8 cellular contexts compared by ENCODE assay signal in the genomic region with DNA sequence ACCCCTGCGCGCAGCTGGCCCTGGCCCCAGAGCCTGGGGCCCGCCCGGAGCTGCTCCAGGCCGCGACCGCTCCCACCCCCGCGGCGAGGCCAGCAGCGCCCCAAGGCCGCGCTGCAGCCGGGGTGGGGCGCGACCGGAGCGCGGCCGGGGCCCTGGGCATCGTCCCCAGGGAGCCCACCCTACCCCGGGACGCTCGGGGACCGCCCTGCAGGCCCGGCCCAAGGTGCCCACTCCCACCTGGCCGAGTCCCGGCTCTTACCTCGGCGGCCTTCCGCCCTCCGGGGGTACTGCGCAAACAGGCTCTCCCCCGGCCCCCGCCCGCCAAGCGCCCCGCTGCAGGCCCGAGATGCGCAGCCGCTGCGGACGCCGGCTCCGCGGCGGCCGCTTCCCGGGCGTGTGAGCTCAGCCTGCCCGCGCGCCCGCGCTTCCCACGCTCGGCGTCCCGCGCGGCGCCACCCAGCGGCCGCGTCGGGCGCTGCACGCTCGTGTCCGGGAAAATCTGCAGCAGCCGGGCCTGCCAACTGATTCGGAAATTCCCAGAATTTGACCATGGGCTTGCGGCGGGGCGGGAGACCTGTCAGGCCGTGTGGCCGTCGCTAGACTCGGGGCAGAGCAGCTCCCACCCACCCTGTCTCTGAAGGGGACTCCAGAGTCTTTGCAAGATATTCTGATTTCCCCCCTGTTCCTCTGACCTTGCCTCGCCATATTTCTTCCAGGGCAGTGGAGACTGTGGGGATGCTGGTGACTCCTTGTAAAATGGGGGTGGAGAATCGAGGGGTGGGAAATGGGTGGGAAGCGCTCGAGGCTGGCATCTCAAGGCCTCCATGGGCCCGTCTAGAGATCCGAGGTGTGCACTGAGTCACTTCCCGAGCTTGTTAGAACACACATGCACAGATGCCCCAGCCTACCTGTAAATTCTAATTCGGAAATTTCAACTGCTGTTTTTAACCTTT.
A peak's percentile ranks its signal among the peaks of the same experiment; 100 is the strongest.
DNase-seq lines count a peak whose midpoint lies in the region; ATAC-seq and TF ChIP-seq lines count a peak whose summit lies in the region.

No MANE protein-coding gene starts in this region.

- no peak overlapping the region for H3K9ac ChIP-seq in iPS-18a (ENCODE audit: low read length)

- ATAC-seq in HG02610 (IDR thresholded peaks at IDR 0.05; ENCODE audit: unreplicated experiment) = peak; percentile 51

- H3K27me3 ChIP-seq in brain microvascular endothelial cell (replicated peaks) (no peaks in the 10 kb centered on the region), iPS-18a (ENCODE audit: control insufficient read depth, insufficient read depth, low read length) (peaks cover 25% of the 10 kb centered on the region)

- no peaks in the 10 kb centered on the region for H3K4me1 ChIP-seq in iPS-18a (ENCODE audit: control insufficient read depth, low read depth, low read length)

- peak overlapping the region; percentile 38 for H3K27ac ChIP-seq in brain microvascular endothelial cell
- H3K27ac ChIP-seq in iPS-18a (ENCODE audit: low read length) = no peak overlapping the region

- in situ Hi-C loops in brain microvascular endothelial cell (cut with HindIII; ENCODE audit: low pct_ligation_motif_present, low sequenced_read_pairs) = no loop called here

- DNase-seq in NCI-H524 (lab: John Stamatoyannopoulos, UW) (peak; percentile 40 to 68), NCI-H524 treated with DMSO at 0.1 percent for 48 hours (lab: John Stamatoyannopoulos, UW) (no peak), NCI-H1105 (lab: John Stamatoyannopoulos, UW) (peak; percentile 84), UCSD-AML1 (lab: John Stamatoyannopoulos, UW; ENCODE audit: unreplicated experiment) (peak; percentile 83), brain microvascular endothelial cell (peak; percentile 50), skeletal muscle cell (ENCODE audit: low read depth) (no peak)

- H3K36me3 ChIP-seq in brain microvascular endothelial cell (replicated peaks) (no peaks in the 10 kb centered on the region), iPS-18a (ENCODE audit: control insufficient read depth, low read depth, low read length) (no peaks in the 10 kb centered on the region)

- H3K4me3 ChIP-seq in brain microvascular endothelial cell (ENCODE audit: low read depth, low read length) = peak overlapping the region; percentile 69
- peak overlapping the region; percentile 59 for H3K4me3 ChIP-seq in iPS-18a (ENCODE audit: low read length)
- H3K4me3 ChIP-seq in skeletal muscle cell (ENCODE audit: low read depth, low read length) = peak overlapping the region; percentile 65

- peak; percentile 62 for TF ChIP-seq CTCF in brain microvascular endothelial cell (IDR thresholded peaks at IDR 0.05; ENCODE audit: low read depth, low read length, missing control alignments)

- no peaks in the 10 kb centered on the region for H3K9me3 ChIP-seq in iPS-18a (ENCODE audit: control insufficient read depth, low read depth, low read length)

Comparison
In these comparisons a context has a peak if more than half of its experiments do, and no peak if none do; other contexts are left out.
1. DNase-seq: peak in NCI-H524 (2 of 2), NCI-H1105 (single experiment), UCSD-AML1 (single experiment) and brain microvascular endothelial cell (single experiment); none in NCI-H524 treated with DMSO at 0.1 percent for 48 hours (single experiment) and skeletal muscle cell (single experiment).
2. Peak in every context shown above with its lines, with median percentiles within 50 percentile points of each other: H3K4me3 ChIP-seq.